ENCODE assay signal across 1 cellular context in genomic region chr15:99104788-99105515, GRCh38.
A peak's percentile ranks its signal among the peaks of the same experiment; 100 is the strongest.
TF ChIP-seq lines count a peak whose summit lies in the region.

Gene SYNM (plus strand): TSS chr15:99105080. CDS start chr15:99105200, 120 bp downstream.

TF ChIP-seq in HepG2, 621 proteins besides CTCF, POLR2A, EP300 and RAD21 (continued from another document and continues in another):
- peak; percentile 43; the same call in 1 of the 2 replicates for TF ChIP-seq ZBTB14 (CRISPR knock-in tag; IDR thresholded peaks at IDR 0.05)
- no peak for TF ChIP-seq ZNF30 (CRISPR knock-in tag; IDR thresholded peaks at IDR 0.05)
- TF ChIP-seq ZNF775 (CRISPR knock-in tag; IDR thresholded peaks at IDR 0.05; ENCODE audit: borderline replicate concordance): no peak
- TF ChIP-seq CBX2 (IDR thresholded peaks at IDR 0.05; ENCODE audit: low read depth, low read length): no peak
- TF ChIP-seq CBX2 (CRISPR knock-in tag; IDR thresholded peaks at IDR 0.05; ENCODE audit: low read depth): peak; percentile 89; the same call in 1 of the 2 replicates
- TF ChIP-seq ZNF891 (CRISPR knock-in tag; IDR thresholded peaks at IDR 0.05): peak; percentile 74; the same call in 1 of the 2 replicates
- peak; percentile 86; the same call in 1 of the 2 replicates for TF ChIP-seq ZBTB38 (CRISPR knock-in tag; IDR thresholded peaks at IDR 0.05)
- no peak for TF ChIP-seq ZNF512B (CRISPR knock-in tag; IDR thresholded peaks at IDR 0.05; ENCODE audit: borderline replicate concordance)
- 0 out of 2 replicates have a peak, but pooled peaks have one; percentile 26 for TF ChIP-seq ZNF235 (CRISPR knock-in tag; IDR thresholded peaks at IDR 0.05; ENCODE audit: borderline replicate concordance)
- TF ChIP-seq CHCHD3 (CRISPR knock-in tag; IDR thresholded peaks at IDR 0.05): peak; percentile 81; the same call in 1 of the 2 replicates
- peak; percentile 39 for TF ChIP-seq RBM39 (IDR thresholded peaks at IDR 0.05; ENCODE audit: low read depth, low read length, poor library complexity, severe bottlenecking)
- TF ChIP-seq ZNF816 (CRISPR knock-in tag; IDR thresholded peaks at IDR 0.05; ENCODE audit: borderline replicate concordance): no peak; the same call in 1 of the 2 replicates
- TF ChIP-seq AHDC1 (CRISPR knock-in tag; IDR thresholded peaks at IDR 0.05; ENCODE audit: borderline replicate concordance): no peak
- TF ChIP-seq ZNF343 (CRISPR knock-in tag; IDR thresholded peaks at IDR 0.05): no peak
- TF ChIP-seq ERF (CRISPR knock-in tag; IDR thresholded peaks at IDR 0.05): peak; percentile 73; the same call in 1 of the 2 replicates
- TF ChIP-seq NCOA1 (CRISPR knock-in tag; IDR thresholded peaks at IDR 0.05): no peak
- TF ChIP-seq ZNF879 (CRISPR knock-in tag; IDR thresholded peaks at IDR 0.05): peak; percentile 43; the same call in 1 of the 2 replicates
- no peak for TF ChIP-seq CREB3 (CRISPR knock-in tag; IDR thresholded peaks at IDR 0.05)
- peak; percentile 77; the same call in 1 of the 2 replicates for TF ChIP-seq SALL2 (CRISPR knock-in tag; IDR thresholded peaks at IDR 0.05)
- TF ChIP-seq GABPA (IDR thresholded peaks at IDR 0.05; ENCODE audit: low read depth, low read length): no peak
- no peak for TF ChIP-seq GABPA (CRISPR knock-in tag; IDR thresholded peaks at IDR 0.05; ENCODE audit: low read depth)
- TF ChIP-seq KDM5A (IDR thresholded peaks at IDR 0.05; ENCODE audit: borderline replicate concordance, low read length): no peak
- no peak for TF ChIP-seq HNRNPH1 (optimal IDR thresholded peaks at IDR 0.05; ENCODE audit: low read depth, low read length)
- TF ChIP-seq ZBTB7B (CRISPR knock-in tag; IDR thresholded peaks at IDR 0.05): peak; percentile 51
- TF ChIP-seq ZMYM4 (CRISPR knock-in tag; IDR thresholded peaks at IDR 0.05): peak; percentile 95
- TF ChIP-seq ZBTB39 (CRISPR knock-in tag; IDR thresholded peaks at IDR 0.05): no peak
- TF ChIP-seq MAF1 (CRISPR knock-in tag; IDR thresholded peaks at IDR 0.05; ENCODE audit: borderline replicate concordance): 0 out of 2 replicates have a peak, but pooled peaks have one; percentile 19
- TF ChIP-seq CBX1 (IDR thresholded peaks at IDR 0.05; ENCODE audit: low read depth): peak; percentile 36
- TF ChIP-seq ATF6 (CRISPR knock-in tag; conservative IDR thresholded peaks at IDR 0.05): no peak
- peak; percentile 74; the same call in 1 of the 2 replicates for TF ChIP-seq ZNF691 (CRISPR knock-in tag; IDR thresholded peaks at IDR 0.05; ENCODE audit: borderline replicate concordance, low read depth)
- TF ChIP-seq CAMTA2 (CRISPR knock-in tag; IDR thresholded peaks at IDR 0.05; ENCODE audit: borderline replicate concordance): no peak
- no peak for TF ChIP-seq HHEX (CRISPR knock-in tag; IDR thresholded peaks at IDR 0.05)
- TF ChIP-seq TOE1 (CRISPR knock-in tag; IDR thresholded peaks at IDR 0.05): no peak
- no peak for TF ChIP-seq MNT (IDR thresholded peaks at IDR 0.05)
- TF ChIP-seq FLYWCH1 (CRISPR knock-in tag; IDR thresholded peaks at IDR 0.05): no peak
- no peak for TF ChIP-seq ADNP (CRISPR knock-in tag; IDR thresholded peaks at IDR 0.05)
- TF ChIP-seq PAF1 (CRISPR knock-in tag; IDR thresholded peaks at IDR 0.05): no peak
- no peak for TF ChIP-seq SNAPC5 (CRISPR knock-in tag; IDR thresholded peaks at IDR 0.05; ENCODE audit: borderline replicate concordance)
- TF ChIP-seq ZNF205 (CRISPR knock-in tag; IDR thresholded peaks at IDR 0.05): no peak
- no peak for TF ChIP-seq TEAD2 (CRISPR knock-in tag; IDR thresholded peaks at IDR 0.05)
- no peak for TF ChIP-seq SMAD9 (CRISPR knock-in tag; IDR thresholded peaks at IDR 0.05)
- TF ChIP-seq ZHX1 (CRISPR knock-in tag; IDR thresholded peaks at IDR 0.05; ENCODE audit: low read depth): 0 out of 2 replicates have a peak, but pooled peaks have one; percentile 67
- TF ChIP-seq JDP2 (CRISPR knock-in tag; IDR thresholded peaks at IDR 0.05; ENCODE audit: borderline replicate concordance): no peak
